Comparison of ENCODE assay signal across 12 cellular contexts in the genomic region with DNA sequence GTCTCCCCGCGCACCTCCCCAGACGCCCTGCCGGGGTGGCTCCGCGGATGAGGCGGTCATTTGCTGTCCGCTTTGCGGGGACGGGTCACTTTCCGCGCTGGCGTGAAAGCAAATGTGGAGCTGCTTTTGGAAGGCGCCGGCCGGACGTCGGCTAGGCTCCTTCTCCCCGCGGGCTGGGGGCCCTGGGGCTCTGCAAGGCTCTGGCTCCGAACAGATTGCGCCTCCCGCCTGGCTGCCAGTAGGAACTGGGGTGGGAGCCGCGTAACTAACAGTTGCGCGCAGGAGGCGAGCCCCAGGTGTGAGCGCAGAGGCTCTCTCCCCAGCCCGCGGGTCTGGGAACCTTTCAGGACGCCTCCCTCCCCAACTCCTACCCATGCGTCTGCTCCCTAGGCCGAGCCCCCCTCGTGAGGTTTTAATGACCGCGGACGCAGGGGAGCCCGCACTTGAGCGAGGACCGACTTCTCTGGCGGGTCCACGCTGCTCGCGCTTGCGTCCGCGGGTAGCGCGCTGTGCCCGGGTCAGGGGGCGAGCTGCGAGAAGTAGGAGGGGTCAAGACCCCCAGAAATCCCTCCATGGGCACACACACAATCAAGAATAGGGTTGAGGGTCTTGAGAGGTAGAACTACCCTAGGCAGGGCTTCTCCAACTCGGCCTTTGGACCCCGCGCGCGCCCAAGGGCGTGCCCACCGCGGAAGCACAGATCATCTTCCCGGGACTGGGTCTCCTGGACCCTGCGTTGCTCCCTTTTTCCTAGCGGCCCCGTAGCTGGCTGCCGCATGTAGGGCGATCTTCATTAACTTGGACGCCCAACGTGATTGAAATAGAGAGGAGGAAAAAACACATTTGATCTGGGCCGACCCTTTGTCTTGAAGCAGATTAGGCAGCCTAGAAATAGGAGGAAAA.
DNase-seq lines count a peak whose midpoint lies in the region; ATAC-seq and TF ChIP-seq lines count a peak whose summit lies in the region.
"Had no signal": no experiment of that assay in that cellular context is flagged by ENCODE, and none has a peak within 500 bp of the region (broad histone marks: within the 10 kb centered on the region; RNA-seq: fewer than 3 reads in every experiment).

No MANE protein-coding gene starts in this region.

- ATAC-seq in HG02763 (IDR thresholded peaks at IDR 0.05; ENCODE audit: unreplicated experiment) (no peak), HG02571 (IDR thresholded peaks at IDR 0.05; ENCODE audit: unreplicated experiment) (no peak)
- ATAC-seq in activated CD8-positive, alpha-beta memory T cell treated with anti-CD3 and anti-CD28 coated beads, Interleukin-2, amount 10 ng/mL, durations not matched to agents 7 days and 5 days: no peak
- ATAC-seq: HCT116, T-cell had no signal

- H3K4me3 ChIP-seq in fibroblast of the aortic adventitia (ENCODE audit: low read depth, low read length) (peak overlapping the region; percentile 64), neural progenitor cell (peak overlapping the region; percentile 43)

- no peaks in the 10 kb centered on the region for H3K36me3 ChIP-seq in neural progenitor cell

- H3K9ac ChIP-seq in neural progenitor cell: no peak overlapping the region

- peaks cover 30% of the 10 kb centered on the region for H3K4me1 Mint-ChIP-seq in neural progenitor cell
- no peaks in the 10 kb centered on the region for H3K4me1 Mint-ChIP-seq in activated CD8-positive, alpha-beta memory T cell treated with anti-CD3 and anti-CD28 coated beads, Interleukin-2, amount 10 ng/mL, durations not matched to agents 7 days and 5 days

- H3K9me3 ChIP-seq in neural progenitor cell (ENCODE audit: low read depth): no peaks in the 10 kb centered on the region

- H3K27me3 Mint-ChIP-seq in neural progenitor cell (ENCODE audit: insufficient read depth, low read depth): peaks cover 31% of the 10 kb centered on the region
- peaks cover 43% of the 10 kb centered on the region for H3K27me3 Mint-ChIP-seq in activated CD8-positive, alpha-beta memory T cell treated with anti-CD3 and anti-CD28 coated beads, Interleukin-2, amount 10 ng/mL, durations not matched to agents 7 days and 5 days

- DNase-seq in A172 (ENCODE audit: low spot score) (peak; percentile 25), M059J (ENCODE audit: low read depth) (peak; percentile 27), fibroblast of the aortic adventitia (ENCODE audit: low read depth) (peak; percentile 64), neural progenitor cell (ENCODE audit: low spot score) (peak; percentile 61)
- no peak for DNase-seq in activated CD8-positive, alpha-beta memory T cell treated with anti-CD3 and anti-CD28 coated beads, Interleukin-2, amount 10 ng/mL, durations not matched to agents 7 days and 5 days
- no peak for DNase-seq in stimulated activated naive CD4-positive, alpha-beta T cell (lab: John Stamatoyannopoulos, UW)
- DNase-seq: naive B cell, NCI-H226, T-cell had no signal

- H3F3A ChIP-seq in neural progenitor cell (ENCODE audit: low read depth): peaks cover 46% of the 10 kb centered on the region

- H3K9me3 Mint-ChIP-seq in neural progenitor cell: no peaks in the 10 kb centered on the region
- H3K9me3 Mint-ChIP-seq in activated CD8-positive, alpha-beta memory T cell treated with anti-CD3 and anti-CD28 coated beads, Interleukin-2, amount 10 ng/mL, durations not matched to agents 7 days and 5 days (ENCODE audit: low read depth): no peaks in the 10 kb centered on the region
- H3K9me3 Mint-ChIP-seq: T-cell had no signal

- H3K27ac ChIP-seq in neural progenitor cell: no peak overlapping the region

- H3K27ac Mint-ChIP-seq in neural progenitor cell: no peak overlapping the region
- no peak overlapping the region for H3K27ac Mint-ChIP-seq in activated CD8-positive, alpha-beta memory T cell treated with anti-CD3 and anti-CD28 coated beads, Interleukin-2, amount 10 ng/mL, durations not matched to agents 7 days and 5 days
- H3K27ac Mint-ChIP-seq: T-cell had no signal

- H3K4me3 Mint-ChIP-seq in neural progenitor cell: no peak overlapping the region
- H3K4me3 Mint-ChIP-seq in activated CD8-positive, alpha-beta memory T cell treated with anti-CD3 and anti-CD28 coated beads, Interleukin-2, amount 10 ng/mL, durations not matched to agents 7 days and 5 days: no peak overlapping the region
- H3K4me3 Mint-ChIP-seq: T-cell had no signal

- no peak for TF ChIP-seq CTCF in fibroblast of the aortic adventitia (IDR thresholded peaks at IDR 0.05; ENCODE audit: insufficient read depth, low read length)
- TF ChIP-seq CTCF in neural progenitor cell (IDR thresholded peaks at IDR 0.05): no peak

- peak overlapping the region; percentile 57 for H2AFZ ChIP-seq in neural progenitor cell (replicated peaks)

- CTCF ChIA-PET in activated CD8-positive, alpha-beta memory T cell treated with anti-CD3 and anti-CD28 coated beads, Interleukin-2, amount 10 ng/mL, durations not matched to agents 7 days and 5 days (lab: Charles Lee): interaction anchor here (1.5 kb wide), 1 partner anchor 153 kb away, joined by 3 read pairs; no protein-coding TSS in a partner anchor

- peaks cover 40% of the 10 kb centered on the region for H3K4me1 ChIP-seq in neural progenitor cell

- peaks cover 46% of the 10 kb centered on the region for H4K20me1 ChIP-seq in neural progenitor cell (ENCODE audit: low read depth)

- no peaks in the 10 kb centered on the region for H3K79me2 ChIP-seq in neural progenitor cell (ENCODE audit: low read depth)

- peak overlapping the region; percentile 84 for H3K4me2 ChIP-seq in neural progenitor cell

- no peaks in the 10 kb centered on the region for H3K36me3 Mint-ChIP-seq in neural progenitor cell
- H3K36me3 Mint-ChIP-seq in activated CD8-positive, alpha-beta memory T cell treated with anti-CD3 and anti-CD28 coated beads, Interleukin-2, amount 10 ng/mL, durations not matched to agents 7 days and 5 days: peaks cover 4% of the 10 kb centered on the region
- H3K36me3 Mint-ChIP-seq: naive B cell, T-cell had no signal

- peaks cover 100% of the 10 kb centered on the region for H3K27me3 ChIP-seq in neural progenitor cell

Comparison
In these comparisons a context has a peak if more than half of its experiments do, and no peak if none do; other contexts are left out.
1. DNase-seq: peak in A172 (single experiment), M059J (single experiment), fibroblast of the aortic adventitia (single experiment) and neural progenitor cell (single experiment); none in activated CD8-positive, alpha-beta memory T cell treated with anti-CD3 and anti-CD28 coated beads, Interleukin-2, amount 10 ng/mL, durations not matched to agents 7 days and 5 days (single experiment) and stimulated activated naive CD4-positive, alpha-beta T cell (0 of 6).